In the genomic region with DNA sequence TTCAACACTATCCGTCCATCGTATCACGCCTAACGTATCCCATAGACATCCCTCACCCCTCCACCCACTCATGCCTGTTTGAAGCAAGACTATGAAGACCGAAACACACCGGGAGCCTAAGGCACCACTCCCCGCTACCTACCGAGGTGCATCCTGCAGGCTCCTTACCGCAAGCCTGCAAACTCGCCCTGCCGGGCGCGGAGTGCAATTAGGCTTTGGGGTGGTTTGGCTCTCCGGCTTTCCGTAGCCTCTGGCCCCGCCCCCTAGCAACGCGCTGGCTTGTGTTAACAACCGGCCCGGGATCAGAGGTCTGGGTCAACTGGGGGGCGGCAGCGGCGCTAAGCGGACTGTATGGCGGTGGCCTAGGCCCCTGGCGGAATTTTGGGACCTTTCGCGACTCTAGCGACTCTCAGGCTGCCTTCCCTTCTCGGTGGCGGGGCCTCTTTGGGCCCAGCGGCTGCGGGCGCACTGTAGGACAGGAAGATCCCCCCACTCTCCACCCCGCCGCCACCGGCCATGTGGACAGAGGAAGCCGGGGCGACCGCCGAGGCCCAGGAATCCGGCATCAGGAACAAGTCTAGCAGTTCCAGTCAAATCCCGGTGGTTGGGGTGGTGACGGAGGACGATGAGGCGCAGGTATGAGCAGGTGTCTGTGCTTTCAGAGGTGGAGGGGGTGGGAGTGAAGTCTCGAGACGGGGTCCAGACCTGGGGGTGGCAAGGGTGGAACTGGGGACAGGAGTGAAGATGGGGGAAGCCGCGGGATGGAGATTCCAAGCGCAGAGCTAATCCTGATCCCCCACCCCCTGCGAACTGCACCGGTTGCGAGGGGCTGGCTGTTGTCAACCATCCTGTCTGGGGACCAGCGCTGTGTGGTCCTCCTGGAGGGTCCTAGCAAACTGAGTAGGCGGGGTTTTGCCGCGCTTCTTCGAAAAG, we compare ENCODE assay signal across 1 cellular context.
TF ChIP-seq lines count a peak whose summit lies in the region.

A gene with protein sequence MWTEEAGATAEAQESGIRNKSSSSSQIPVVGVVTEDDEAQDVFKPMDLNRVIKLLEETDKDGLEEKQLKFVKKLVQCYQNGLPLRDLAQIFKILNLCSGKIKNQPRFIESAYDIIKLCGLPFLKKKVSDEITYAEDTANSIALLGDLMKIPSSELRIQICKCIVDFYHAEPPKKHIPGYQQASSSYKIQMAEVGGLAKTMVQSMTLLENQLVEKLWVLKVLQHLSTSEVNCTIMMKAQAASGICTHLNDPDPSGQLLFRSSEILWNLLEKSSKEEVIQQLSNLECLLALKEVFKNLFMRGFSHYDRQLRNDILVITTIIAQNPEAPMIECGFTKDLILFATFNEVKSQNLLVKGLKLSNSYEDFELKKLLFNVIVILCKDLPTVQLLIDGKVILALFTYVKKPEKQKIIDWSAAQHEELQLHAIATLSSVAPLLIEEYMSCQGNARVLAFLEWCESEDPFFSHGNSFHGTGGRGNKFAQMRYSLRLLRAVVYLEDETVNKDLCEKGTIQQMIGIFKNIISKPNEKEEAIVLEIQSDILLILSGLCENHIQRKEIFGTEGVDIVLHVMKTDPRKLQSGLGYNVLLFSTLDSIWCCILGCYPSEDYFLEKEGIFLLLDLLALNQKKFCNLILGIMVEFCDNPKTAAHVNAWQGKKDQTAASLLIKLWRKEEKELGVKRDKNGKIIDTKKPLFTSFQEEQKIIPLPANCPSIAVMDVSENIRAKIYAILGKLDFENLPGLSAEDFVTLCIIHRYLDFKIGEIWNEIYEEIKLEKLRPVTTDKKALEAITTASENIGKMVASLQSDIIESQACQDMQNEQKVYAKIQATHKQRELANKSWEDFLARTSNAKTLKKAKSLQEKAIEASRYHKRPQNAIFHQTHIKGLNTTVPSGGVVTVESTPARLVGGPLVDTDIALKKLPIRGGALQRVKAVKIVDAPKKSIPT (plus strand): TSS at position 266 of the 933 bp plus-strand sequence. CDS start 251 bp downstream, at position 517.

TF ChIP-seq in HepG2, 621 proteins besides CTCF, POLR2A, EP300 and RAD21 (continued from another document and continues in another):
- no peak for TF ChIP-seq AHDC1 (CRISPR knock-in tag; IDR thresholded peaks at IDR 0.05; ENCODE audit: borderline replicate concordance)
- TF ChIP-seq TFAP4 (IDR thresholded peaks at IDR 0.05; ENCODE audit: borderline replicate concordance, low read depth): no peak
- peak; percentile 65 for TF ChIP-seq POLR2AphosphoS5 (IDR thresholded peaks at IDR 0.05; ENCODE audit: low read depth, low read length)
- peak; percentile 37; the same call in 1 of the 2 replicates for TF ChIP-seq TFDP2 (CRISPR knock-in tag; IDR thresholded peaks at IDR 0.05)
- TF ChIP-seq SCMH1 (CRISPR knock-in tag; IDR thresholded peaks at IDR 0.05; ENCODE audit: borderline replicate concordance): no peak
- no peak for TF ChIP-seq EHMT2 (IDR thresholded peaks at IDR 0.05; ENCODE audit: borderline replicate concordance, low read depth, low read length)
- TF ChIP-seq CAMTA2 (CRISPR knock-in tag; IDR thresholded peaks at IDR 0.05; ENCODE audit: borderline replicate concordance): 0 out of 2 replicates have a peak, but pooled peaks have one; percentile 48
- peak; percentile 80; the same call in 1 of the 2 replicates for TF ChIP-seq MEIS1 (CRISPR knock-in tag; IDR thresholded peaks at IDR 0.05; ENCODE audit: borderline replicate concordance)
- TF ChIP-seq ZNF678 (CRISPR knock-in tag; IDR thresholded peaks at IDR 0.05): 0 out of 2 replicates have a peak, but pooled peaks have one; percentile 53
- TF ChIP-seq PHF8 (CRISPR knock-in tag; IDR thresholded peaks at IDR 0.05): peak; percentile 87
- peak in 1 of 2 experiments; percentile 66; a peak in 1 of 4 replicates for TF ChIP-seq ATF4 (CRISPR knock-in tag; IDR thresholded peaks at IDR 0.05)
- TF ChIP-seq, protein P1, sequence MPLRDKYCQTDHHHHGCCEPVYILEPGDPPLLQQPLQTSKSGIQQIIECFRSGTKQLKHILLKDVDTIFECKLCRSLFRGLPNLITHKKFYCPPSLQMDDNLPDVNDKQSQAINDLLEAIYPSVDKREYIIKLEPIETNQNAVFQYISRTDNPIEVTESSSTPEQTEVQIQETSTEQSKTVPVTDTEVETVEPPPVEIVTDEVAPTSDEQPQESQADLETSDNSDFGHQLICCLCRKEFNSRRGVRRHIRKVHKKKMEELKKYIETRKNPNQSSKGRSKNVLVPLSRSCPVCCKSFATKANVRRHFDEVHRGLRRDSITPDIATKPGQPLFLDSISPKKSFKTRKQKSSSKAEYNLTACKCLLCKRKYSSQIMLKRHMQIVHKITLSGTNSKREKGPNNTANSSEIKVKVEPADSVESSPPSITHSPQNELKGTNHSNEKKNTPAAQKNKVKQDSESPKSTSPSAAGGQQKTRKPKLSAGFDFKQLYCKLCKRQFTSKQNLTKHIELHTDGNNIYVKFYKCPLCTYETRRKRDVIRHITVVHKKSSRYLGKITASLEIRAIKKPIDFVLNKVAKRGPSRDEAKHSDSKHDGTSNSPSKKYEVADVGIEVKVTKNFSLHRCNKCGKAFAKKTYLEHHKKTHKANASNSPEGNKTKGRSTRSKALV (CRISPR knock-in tag; IDR thresholded peaks at IDR 0.05): no peak
- TF ChIP-seq NBN (conservative IDR thresholded peaks at IDR 0.05): no peak
- TF ChIP-seq, protein P2, sequence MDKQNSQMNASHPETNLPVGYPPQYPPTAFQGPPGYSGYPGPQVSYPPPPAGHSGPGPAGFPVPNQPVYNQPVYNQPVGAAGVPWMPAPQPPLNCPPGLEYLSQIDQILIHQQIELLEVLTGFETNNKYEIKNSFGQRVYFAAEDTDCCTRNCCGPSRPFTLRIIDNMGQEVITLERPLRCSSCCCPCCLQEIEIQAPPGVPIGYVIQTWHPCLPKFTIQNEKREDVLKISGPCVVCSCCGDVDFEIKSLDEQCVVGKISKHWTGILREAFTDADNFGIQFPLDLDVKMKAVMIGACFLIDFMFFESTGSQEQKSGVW (CRISPR knock-in tag; IDR thresholded peaks at IDR 0.05; ENCODE audit: borderline replicate concordance): no peak; the same call in 1 of the 2 replicates
- TF ChIP-seq NFE2L2 (IDR thresholded peaks at IDR 0.05; ENCODE audit: low read length): no peak
- TF ChIP-seq SP140L (CRISPR knock-in tag; IDR thresholded peaks at IDR 0.05; ENCODE audit: borderline replicate concordance): 0 out of 2 replicates have a peak, but pooled peaks have one; percentile 44
- no peak; the same call in 1 of the 2 replicates for TF ChIP-seq ZNF263 (CRISPR knock-in tag; IDR thresholded peaks at IDR 0.05)
- TF ChIP-seq ZNF317 (CRISPR knock-in tag; IDR thresholded peaks at IDR 0.05): peak; percentile 85
- no peak for TF ChIP-seq LBX2 (CRISPR knock-in tag; IDR thresholded peaks at IDR 0.05; ENCODE audit: borderline replicate concordance)
- peak; percentile 66; the same call in 1 of the 2 replicates for TF ChIP-seq ZNF274 (CRISPR knock-in tag; IDR thresholded peaks at IDR 0.05)
- TF ChIP-seq AGO2 (optimal IDR thresholded peaks at IDR 0.05; ENCODE audit: low read depth, low read length): no peak
- TF ChIP-seq ZNF276 (CRISPR knock-in tag; IDR thresholded peaks at IDR 0.05; ENCODE audit: low read depth): peak; percentile 50; the same call in 1 of the 2 replicates
- TF ChIP-seq SOX5 (CRISPR knock-in tag; IDR thresholded peaks at IDR 0.05; ENCODE audit: borderline replicate concordance): peak; percentile 49; the same call in 1 of the 2 replicates
- no peak for TF ChIP-seq PREB (CRISPR knock-in tag; IDR thresholded peaks at IDR 0.05)
- no peak for TF ChIP-seq CC2D1A (CRISPR knock-in tag; IDR thresholded peaks at IDR 0.05)
- TF ChIP-seq FOXA3 (CRISPR knock-in tag; IDR thresholded peaks at IDR 0.05): peak; percentile 27; the same call in 1 of the 2 replicates
- no peak for TF ChIP-seq NFE2 (CRISPR knock-in tag; IDR thresholded peaks at IDR 0.05)
- 0 out of 2 replicates have a peak, but pooled peaks have one; percentile 22 for TF ChIP-seq ZBTB34 (CRISPR knock-in tag; IDR thresholded peaks at IDR 0.05)
